ENCODE assay signal across 8 cellular contexts in the genomic region with DNA sequence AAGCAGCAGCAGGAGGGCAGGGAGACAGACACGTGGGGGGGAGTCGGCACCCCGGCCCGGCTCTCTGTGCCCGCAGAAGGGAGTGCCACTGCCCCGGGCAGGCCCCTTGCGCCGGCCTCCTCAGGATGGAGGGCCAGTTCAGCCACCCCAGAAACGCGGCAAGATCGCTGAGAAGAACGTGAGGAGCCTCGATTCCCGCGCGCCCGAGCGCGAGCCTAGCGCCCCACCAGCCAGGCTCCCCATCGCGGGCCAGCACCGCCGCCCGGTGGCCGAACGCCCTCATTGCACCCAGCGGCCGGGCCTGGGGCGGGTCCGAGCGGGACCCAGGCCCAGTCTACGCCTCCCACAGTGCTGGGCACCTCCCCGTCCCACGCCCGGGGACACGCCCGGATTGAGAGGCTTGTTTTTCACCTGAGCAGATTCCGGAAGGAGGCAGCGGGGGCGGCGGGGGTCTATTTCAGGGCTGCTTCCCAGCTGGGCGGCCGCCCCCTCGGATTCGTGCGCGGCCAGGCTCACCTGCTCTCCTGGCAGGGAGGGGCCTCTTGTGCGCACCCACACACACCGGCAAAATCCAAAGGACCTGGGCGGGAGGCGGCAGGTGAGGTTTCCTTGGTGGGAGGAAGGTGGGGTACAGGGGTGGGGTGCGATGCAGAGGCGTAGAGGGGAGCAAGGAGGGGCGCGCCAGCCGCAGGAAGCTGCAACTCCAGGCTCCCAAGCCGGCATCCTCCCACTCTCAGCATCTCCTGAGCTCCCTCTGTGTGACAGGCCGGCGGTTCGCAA. TPM values are rescaled to one million over a fixed set of nuclear protein-coding genes. Genes with fewer than 3 reads are reported as not detected.
DNase-seq lines count a peak whose midpoint lies in the region; ATAC-seq, FAIRE-seq and TF ChIP-seq lines count a peak whose summit lies in the region.

No MANE protein-coding gene starts in this region.

- ATAC-seq in activated T-cell treated with anti-CD3 and anti-CD28 coated beads, Interleukin-2, amount 50 U/mL, for 4 hours = peak; percentile 93 to 97
- ATAC-seq in HG02678 (IDR thresholded peaks at IDR 0.05; ENCODE audit: unreplicated experiment) = no peak

- peak overlapping the region; percentile 9 for H2AFZ ChIP-seq in fibroblast of lung (ENCODE audit: low read length)
- peak overlapping the region; percentile 79 for H2AFZ ChIP-seq in neural progenitor cell (replicated peaks)

- H3F3A ChIP-seq in neural progenitor cell (ENCODE audit: low read depth) = peaks cover 9% of the 10 kb centered on the region

- H3K27me3 Mint-ChIP-seq in activated T-cell treated with anti-CD3 and anti-CD28 coated beads, Interleukin-2, amount 50 U/mL, for 4 hours (ENCODE audit: low read depth) = peaks cover 38% of the 10 kb centered on the region
- peaks cover 45% of the 10 kb centered on the region for H3K27me3 Mint-ChIP-seq in neural progenitor cell (ENCODE audit: insufficient read depth, low read depth)

- TF ChIP-seq CTCF in AG04449 (IDR thresholded peaks at IDR 0.05; ENCODE audit: insufficient read depth, low read length, missing control alignments) (peak; percentile 94), fibroblast of lung (conservative IDR thresholded peaks at IDR 0.05 in 1 of 2, IDR thresholded peaks at IDR 0.05 in 1 of 2; ENCODE audit: low read depth in 1 of 2, low read length in 2 of 2) (peak; percentile 71 to 92), neural progenitor cell (IDR thresholded peaks at IDR 0.05) (peak; percentile 96), testis (IDR thresholded peaks at IDR 0.05) (peak; percentile 88 to 98 (median 95))

- no peak for TF ChIP-seq POLR2A in testis (IDR thresholded peaks at IDR 0.05)

- DNase-seq in AG04449 (ENCODE audit: low read depth, low spot score) (no peak), GM18507 (ENCODE audit: extremely low spot score, insufficient read length, low read depth) (peak; percentile 84), NOMO-1 treated with DMSO at 0.1 percent for 48 hours (lab: John Stamatoyannopoulos, UW; ENCODE audit: unreplicated experiment) (peak; percentile 31), fibroblast of lung (ENCODE audit: low read depth in 2 of 2) (peak; percentile 21 to 32), neural progenitor cell (ENCODE audit: low spot score) (peak; percentile 87), testis (peak; percentile 70)
- peak; percentile 70 for DNase-seq in activated T-cell treated with anti-CD3 and anti-CD28 coated beads, Interleukin-2, amount 50 U/mL, for 4 hours

- no peaks in the 10 kb centered on the region for H3K4me1 ChIP-seq in fibroblast of lung (ENCODE audit: control insufficient read depth, extremely low read depth, insufficient read depth, low read length)
- H3K4me1 ChIP-seq in neural progenitor cell = no peaks in the 10 kb centered on the region
- no peaks in the 10 kb centered on the region for H3K4me1 ChIP-seq in testis

- H3K79me2 ChIP-seq in fibroblast of lung (ENCODE audit: control insufficient read depth, insufficient read depth, low read length) (no peaks in the 10 kb centered on the region), neural progenitor cell (ENCODE audit: low read depth) (no peaks in the 10 kb centered on the region)

- H3K4me3 Mint-ChIP-seq in activated T-cell treated with anti-CD3 and anti-CD28 coated beads, Interleukin-2, amount 50 U/mL, for 4 hours = no peak overlapping the region
- peak overlapping the region; percentile 72 for H3K4me3 Mint-ChIP-seq in neural progenitor cell

- POLR2A ChIA-PET in AG04449 (lab: Yijun Ruan, JAX) = no interaction called here

- H3K27me3 ChIP-seq in fibroblast of lung (ENCODE audit: control insufficient read depth, insufficient read depth, low read length) (peaks cover 30% of the 10 kb centered on the region), neural progenitor cell (peaks cover 69% of the 10 kb centered on the region), testis (no peaks in the 10 kb centered on the region)

- no peaks in the 10 kb centered on the region for H3K9me3 ChIP-seq in fibroblast of lung (ENCODE audit: control insufficient read depth, insufficient read depth, low read depth, low read length)
- H3K9me3 ChIP-seq in neural progenitor cell (ENCODE audit: low read depth) = peaks cover under 1% of the 10 kb centered on the region
- H3K9me3 ChIP-seq in testis = no peaks in the 10 kb centered on the region

- FAIRE-seq in GM18507 (lab: Jason Lieb, UNC) = no peak

- peak overlapping the region; percentile 64 for H3K4me2 ChIP-seq in fibroblast of lung (ENCODE audit: extremely low read depth, insufficient read depth, low read length)
- H3K4me2 ChIP-seq in neural progenitor cell = peak overlapping the region; percentile 72

- no peak overlapping the region for H3K9ac ChIP-seq in fibroblast of lung (ENCODE audit: insufficient read depth, low read length)
- no peak overlapping the region for H3K9ac ChIP-seq in neural progenitor cell

- H3K4me1 Mint-ChIP-seq in activated T-cell treated with anti-CD3 and anti-CD28 coated beads, Interleukin-2, amount 50 U/mL, for 4 hours (ENCODE audit: low read depth) = peaks cover 4% of the 10 kb centered on the region
- peaks cover 10% of the 10 kb centered on the region for H3K4me1 Mint-ChIP-seq in neural progenitor cell

- H3K9me3 Mint-ChIP-seq in activated T-cell treated with anti-CD3 and anti-CD28 coated beads, Interleukin-2, amount 50 U/mL, for 4 hours = peaks cover 8% of the 10 kb centered on the region
- H3K9me3 Mint-ChIP-seq in neural progenitor cell = peaks cover 11% of the 10 kb centered on the region

- H3K36me3 ChIP-seq in fibroblast of lung (ENCODE audit: control insufficient read depth, insufficient read depth, low read length) (no peaks in the 10 kb centered on the region), neural progenitor cell (no peaks in the 10 kb centered on the region), testis (ENCODE audit: low read depth, missing control alignments) (no peaks in the 10 kb centered on the region)

- CTCF ChIA-PET in AG04449 (lab: Yijun Ruan, JAX) = interaction anchor here (0.6 to 6.2 kb wide), 43 partner anchors 8 to 764 kb away, joined by 3 to 124 read pairs (median 4); partner anchors contain the start of genes GRM4, HMGA1, IP6K3 and UQCC2

- no peak overlapping the region for H3K27ac Mint-ChIP-seq in neural progenitor cell

- intact Hi-C loops in testis (cut with DNase I; ENCODE audit: low total_unique reads) = loop anchor here (10.0 kb wide), 2 partner anchors 400 to 570 kb away; partner anchors contain the start of gene BAK1

- H4K20me1 ChIP-seq in fibroblast of lung (ENCODE audit: control insufficient read depth, extremely low read depth, insufficient read depth, low read length) (peaks cover 2% of the 10 kb centered on the region), neural progenitor cell (ENCODE audit: low read depth) (peaks cover 5% of the 10 kb centered on the region)

- H3K27ac ChIP-seq in fibroblast of lung (ENCODE audit: insufficient read depth, low read length) (no peak overlapping the region), neural progenitor cell (no peak overlapping the region), testis (no peak overlapping the region)

- WGBS in testis, 2 donors = 5 to 31% methylated on average over 5 to 61 of the region's 61 CpGs

- H3K4me3 ChIP-seq in AG04449 (ENCODE audit: low read depth, low read length) = peak overlapping the region; percentile 42
- H3K4me3 ChIP-seq in fibroblast of lung (replicated peaks in 1 of 4; ENCODE audit: control extremely low read depth in 1 of 4, insufficient read depth in 1 of 4, low read depth in 3 of 4, low read length in 4 of 4) = peak overlapping the region in 1 of 4 experiments; percentile 40
- peak overlapping the region; percentile 43 for H3K4me3 ChIP-seq in neural progenitor cell
- H3K4me3 ChIP-seq in testis = peak overlapping the region; percentile 17 to 21

- H3K36me3 Mint-ChIP-seq in activated T-cell treated with anti-CD3 and anti-CD28 coated beads, Interleukin-2, amount 50 U/mL, for 4 hours (ENCODE audit: insufficient read depth) = no peaks in the 10 kb centered on the region
- H3K36me3 Mint-ChIP-seq in neural progenitor cell = no peaks in the 10 kb centered on the region

RNA-seq across cellular contexts. Expression of gene GRM4, which starts 9.0 kb away (rescaled TPM):
- total RNA-seq in activated T-cell treated with anti-CD3 and anti-CD28 coated beads, Interleukin-2, amount 50 U/mL, for 4 hours = under 1 TPM in 2 of 3 donors, not detected in 1; 0.25 to 0.29 TPM
- under 0.01 TPM in 2 replicates for total RNA-seq in fibroblast of lung
- polyA plus RNA-seq in fibroblast of lung = not detected in 2 replicates
- polyA plus RNA-seq in fibroblast of lung (2012) = not detected in 2 replicates
- not detected in 2 replicates for polyA minus RNA-seq in fibroblast of lung (ENCODE audit: low replicate concordance)
- total RNA-seq in neural progenitor cell (ENCODE audit: low replicate concordance) = 1.2 and 1.8 TPM in 2 replicates
- total RNA-seq in testis = 1 to 10 TPM; 3.5 TPM
- polyA plus RNA-seq in testis (ENCODE audit: insufficient read depth, low read depth, low replicate concordance) = 1.6 TPM
